Comparison of ENCODE assay signal across 21 cellular contexts in the genomic region with DNA sequence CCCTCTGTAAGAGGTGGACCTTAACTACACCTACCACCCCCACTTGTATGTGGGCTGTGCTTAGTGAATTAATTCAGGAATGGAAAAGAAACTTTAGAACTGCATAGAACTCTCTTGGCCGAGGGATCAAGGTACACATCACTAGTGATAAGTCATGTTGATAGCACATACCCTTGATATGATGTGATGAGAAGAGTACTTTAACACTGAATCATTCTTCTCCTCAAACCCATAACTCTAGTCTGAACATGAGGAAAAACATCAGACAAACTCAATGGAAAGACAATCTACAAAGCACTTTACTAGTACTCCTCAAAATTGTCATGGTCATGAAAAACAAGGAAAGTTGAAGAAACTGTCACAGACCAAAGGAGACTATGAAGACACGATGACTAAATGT.
"Had no signal": no experiment of that assay in that cellular context is flagged by ENCODE, and none has a peak within 500 bp of the region (broad histone marks: within the 10 kb centered on the region; RNA-seq: fewer than 3 reads in every experiment).

No MANE protein-coding gene starts in this region.

- H3K27me3 ChIP-seq: SJSA1 had no signal

- H3K27ac ChIP-seq: HL-60, SJSA1, SK-N-MC had no signal

- FAIRE-seq: RCC 7860 had no signal

- H3K4me3 ChIP-seq: SJSA1, SK-N-MC had no signal

- H3K4me1 ChIP-seq: SJSA1 had no signal

- H3K9me3 ChIP-seq: SJSA1 had no signal

- DNase-seq: Karpas-422, KG1, MM.1S, NCI-H1092 treated with DMSO at 0.1 percent for 48 hours, NCI-H1436, NCI-H187, NCI-H2029, NCI-H2081 treated with DMSO at 0.1 percent for 48 hours, NCI-H2171 treated with DMSO at 0.1 percent for 48 hours, NCI-H446, NCI-H510A, NCI-H524 treated with DMSO at 0.1 percent for 48 hours, NCI-H69, NCI-H774, Right ventricle myocardium superior, RPMI8226, SIG-M5 had no signal

- H3K36me3 ChIP-seq: SJSA1 had no signal
